ENCODE assay signal across 32 cellular contexts in the genomic region with DNA sequence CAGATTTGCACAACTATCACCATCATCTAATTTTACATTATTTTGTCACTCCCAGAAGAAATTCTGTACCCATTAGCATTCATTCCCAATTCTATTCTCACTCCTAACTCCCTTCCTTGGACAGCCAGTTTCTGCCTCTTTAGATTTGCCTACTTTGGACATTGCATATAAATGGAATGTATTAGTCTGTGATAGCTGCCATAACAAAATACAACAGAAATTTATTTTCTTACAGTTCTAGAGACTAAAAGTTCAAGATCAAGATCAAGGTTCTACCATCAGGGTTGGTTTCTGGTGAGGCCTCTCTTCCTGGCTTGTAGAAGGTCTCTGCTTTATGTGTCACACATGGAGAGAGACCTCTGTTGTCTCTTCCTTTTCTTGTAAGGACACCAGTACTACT.
DNase-seq lines count a peak whose midpoint lies in the region; ATAC-seq, FAIRE-seq and TF ChIP-seq lines count a peak whose summit lies in the region.
"Had no signal": no experiment of that assay in that cellular context is flagged by ENCODE, and none has a peak within 500 bp of the region (broad histone marks: within the 10 kb centered on the region; RNA-seq: fewer than 3 reads in every experiment).

No MANE protein-coding gene starts in this region.

- TF ChIP-seq POLR2A in HepG2 (IDR thresholded peaks at IDR 0.05; ENCODE audit: insufficient read depth in 1 of 2, low read depth in 2 of 2, low read length in 2 of 2) (no peak), right lobe of liver (IDR thresholded peaks at IDR 0.05) (no peak), K562 (conservative IDR thresholded peaks at IDR 0.05) (no peak)

- no peak for DNase-seq in HepG2 (ENCODE audit: low spot score)
- no peak for DNase-seq in right lobe of liver
- no peak for DNase-seq in K562 (ENCODE audit: extremely low read depth in 1 of 4, low spot score in 3 of 4)
- DNase-seq in NCI-H2029 treated with DMSO at 0.1 percent for 48 hours (lab: John Stamatoyannopoulos, UW): no peak
- DNase-seq in NK-92 treated with Interleukin-12 subunit alpha and Interleukin-12 subunit beta, amount 100 ng/mL, for 24 hours (lab: John Stamatoyannopoulos, UW): no peak
- DNase-seq: 8988T; ACHN; AML-193; BE2C; C1 segment of cervical spinal cord; Caco-2; Calu3; CD4-positive, alpha-beta memory T cell; CD4-positive, alpha-beta T cell; CD4-positive, CD25-positive, alpha-beta regulatory T cell; CD8-positive, alpha-beta memory T cell; CD8-positive, alpha-beta T cell; COR-L47; DMS 273 treated with DMSO at 0.1 percent for 48 hours; DMS153; DMS53; DMS79; DMS79 treated with DMSO at 0.1 percent for 48 hours; DND-41; EL had no signal

- in situ Hi-C loops in HepG2 (cut with HindIII; ENCODE audit: extremely low pct_ligation_motif_present, low pct_unique_long_range_greater_than_20kb): no loop called here
- in situ Hi-C loops in K562 (cut with MboI): no loop called here

- H3K4me1 ChIP-seq in HepG2 (ENCODE audit: insufficient read depth, low read length): no peaks in the 10 kb centered on the region
- H3K4me1 ChIP-seq in right lobe of liver: no peaks in the 10 kb centered on the region
- H3K4me1 ChIP-seq in K562 (replicated peaks in 1 of 2; ENCODE audit: control insufficient read depth in 2 of 2, insufficient read depth in 2 of 2, low read length in 2 of 2): no peaks in the 10 kb centered on the region
- H3K4me1 ChIP-seq: A549, BE2C, BLaER1, Caco-2 had no signal

- H3K27me3 ChIP-seq in HepG2 (ENCODE audit: control insufficient read depth in 1 of 2, insufficient read depth in 2 of 2, low read length in 2 of 2): no peaks in the 10 kb centered on the region
- H3K27me3 ChIP-seq in right lobe of liver: no peaks in the 10 kb centered on the region
- H3K27me3 ChIP-seq in K562 (ENCODE audit: control insufficient read depth in 2 of 2, insufficient read depth in 2 of 2, low read length in 2 of 2): no peaks in the 10 kb centered on the region
- H3K27me3 ChIP-seq: BE2C; BLaER1; BLaER1 treated with 17β-estradiol and CSF1 and Interleukin-3, amounts not matched to agents 10 nM and 100 nM had no signal

- CTCF ChIA-PET in HepG2 (lab: Yijun Ruan, JAX; ENCODE audit: low intra/inter-chr PET ratio, low total read pairs): no interaction called here
- CTCF ChIA-PET in K562 (lab: Yijun Ruan, JAX; ENCODE audit: low intra/inter-chr PET ratio): no interaction called here

- H2AFZ ChIP-seq in HepG2 (ENCODE audit: low read length) (no peak overlapping the region), K562 (ENCODE audit: low read depth, low read length) (no peak overlapping the region)

- TF ChIP-seq RAD21 in HepG2 (CRISPR knock-in tag; IDR thresholded peaks at IDR 0.05): no peak
- TF ChIP-seq RAD21 in K562 (CRISPR knock-in tag; conservative IDR thresholded peaks at IDR 0.05 in 1 of 2, IDR thresholded peaks at IDR 0.05 in 1 of 2): no peak

- no peaks in the 10 kb centered on the region for H3K9me1 ChIP-seq in K562 (ENCODE audit: control insufficient read depth, insufficient read depth, low read length)

- H3K4me3 ChIP-seq in HepG2 (replicated peaks in 1 of 3; ENCODE audit: insufficient read depth in 1 of 3, low read depth in 2 of 3, low read length in 3 of 3) (no peak overlapping the region), right lobe of liver (no peak overlapping the region), K562 (no peak overlapping the region)
- H3K4me3 ChIP-seq: A549; BLaER1; BLaER1 treated with 17β-estradiol and CSF1 and Interleukin-3, amounts not matched to agents 10 nM and 100 nM had no signal

- H3K36me3 ChIP-seq in HepG2 (replicated peaks in 1 of 2; ENCODE audit: control insufficient read depth in 1 of 2, insufficient read depth in 2 of 2, low read length in 2 of 2) (no peaks in the 10 kb centered on the region), right lobe of liver (peaks cover 0 to 5% (median 2%) of the 10 kb centered on the region in 4 donors), K562 (ENCODE audit: control insufficient read depth, insufficient read depth, low read length) (peaks cover 14% of the 10 kb centered on the region; the same call in 2 of the 3 replicates)
- H3K36me3 ChIP-seq: BE2C had no signal

- intact Hi-C loops in HepG2 (cut with micrococcal nuclease; ENCODE audit: unreplicated experiment): no loop called here
- intact Hi-C loops in right lobe of liver (cut with DNase I): no loop called here
- intact Hi-C loops in K562 (cut with micrococcal nuclease): no loop called here

- H3K79me2 ChIP-seq in HepG2 (ENCODE audit: insufficient read depth, low read length): no peaks in the 10 kb centered on the region
- no peaks in the 10 kb centered on the region for H3K79me2 ChIP-seq in K562 (ENCODE audit: control insufficient read depth, insufficient read depth, low read length)

- H3K9ac ChIP-seq in HepG2 (ENCODE audit: insufficient read depth, low read depth, low read length): no peak overlapping the region
- no peak overlapping the region for H3K9ac ChIP-seq in K562 (ENCODE audit: insufficient read depth in 1 of 2, low read depth in 2 of 2, low read length in 2 of 2)
- H3K9ac ChIP-seq: BLaER1; BLaER1 treated with 17β-estradiol and CSF1 and Interleukin-3, amounts not matched to agents 10 nM and 100 nM had no signal

- BruUV-seq in HepG2 (replicated peaks; lab: Mats Ljungman, UMichigan) (no TSS peak), K562 (replicated peaks; lab: Mats Ljungman, UMichigan) (no TSS peak)

- FAIRE-seq in HepG2 (lab: Jason Lieb, UNC) (no peak), K562 (lab: Jason Lieb, UNC) (no peak)
- FAIRE-seq: A204.1, A549 had no signal

- POLR2A ChIA-PET in HepG2 (lab: Yijun Ruan, JAX): no interaction called here
- POLR2A ChIA-PET in K562 (lab: Yijun Ruan, JAX): no interaction called here

- no peak overlapping the region for H3K27ac ChIP-seq in HepG2 (ENCODE audit: extremely low read length, insufficient read depth, low read length)
- no peak overlapping the region for H3K27ac ChIP-seq in right lobe of liver
- H3K27ac ChIP-seq in VCaP: peak overlapping the region; percentile 50
- no peak overlapping the region for H3K27ac ChIP-seq in K562 (ENCODE audit: extremely low read depth, low read depth, low read length)
- H3K27ac ChIP-seq: 22Rv1; A549; BLaER1; BLaER1 treated with 17β-estradiol and CSF1 and Interleukin-3, amounts not matched to agents 10 nM and 100 nM; C4-2B had no signal

- no peak overlapping the region for H3K4me2 ChIP-seq in HepG2 (ENCODE audit: low read depth, low read length)
- no peak overlapping the region for H3K4me2 ChIP-seq in K562 (ENCODE audit: insufficient read depth, low read length)
- H3K4me2 ChIP-seq: A549; BLaER1; BLaER1 treated with 17β-estradiol and CSF1 and Interleukin-3, amounts not matched to agents 10 nM and 100 nM had no signal

- no peaks in the 10 kb centered on the region for H4K20me1 ChIP-seq in HepG2 (ENCODE audit: insufficient read depth, low read length)
- no peaks in the 10 kb centered on the region for H4K20me1 ChIP-seq in K562 (replicated peaks; ENCODE audit: control insufficient read depth, insufficient read depth, low read length)
- H4K20me1 ChIP-seq: BLaER1; BLaER1 treated with 17β-estradiol and CSF1 and Interleukin-3, amounts not matched to agents 10 nM and 100 nM had no signal

- TF ChIP-seq CTCF in HepG2 (CRISPR knock-in tag; IDR thresholded peaks at IDR 0.05) (no peak), right lobe of liver (IDR thresholded peaks at IDR 0.05) (no peak), VCaP (conservative IDR thresholded peaks at IDR 0.05) (no peak), K562 (IDR thresholded peaks at IDR 0.05 in 2 of 3, conservative IDR thresholded peaks at IDR 0.05 in 1 of 3; ENCODE audit: insufficient read depth in 2 of 3, low read depth in 1 of 3, low read length in 3 of 3) (no peak)

- TF ChIP-seq EP300 in HepG2 (IDR thresholded peaks at IDR 0.05; ENCODE audit: low read depth in 2 of 2, low read length in 2 of 2) (no peak), HepG2 (CRISPR knock-in tag; IDR thresholded peaks at IDR 0.05; ENCODE audit: borderline replicate concordance) (no peak), K562 (IDR thresholded peaks at IDR 0.05; ENCODE audit: low read length) (no peak)

- no peaks in the 10 kb centered on the region for H3K9me3 ChIP-seq in HepG2 (ENCODE audit: low read length)
- H3K9me3 ChIP-seq in right lobe of liver: no peaks in the 10 kb centered on the region
- peaks cover 1% of the 10 kb centered on the region; the same call in 1 of the 2 replicates for H3K9me3 ChIP-seq in K562 (replicated peaks; ENCODE audit: control insufficient read depth, insufficient read depth, low read depth, low read length)
- H3K9me3 ChIP-seq: BE2C, Caco-2 had no signal

- ATAC-seq in HepG2 (no peak), right lobe of liver (no peak), K562 (no peak)
- ATAC-seq: A549; CD8-positive, alpha-beta T cell had no signal

TF ChIP-seq in HepG2, 621 proteins besides CTCF, POLR2A, EP300 and RAD21 (continues in another document):
- TF ChIP-seq, protein P1, sequence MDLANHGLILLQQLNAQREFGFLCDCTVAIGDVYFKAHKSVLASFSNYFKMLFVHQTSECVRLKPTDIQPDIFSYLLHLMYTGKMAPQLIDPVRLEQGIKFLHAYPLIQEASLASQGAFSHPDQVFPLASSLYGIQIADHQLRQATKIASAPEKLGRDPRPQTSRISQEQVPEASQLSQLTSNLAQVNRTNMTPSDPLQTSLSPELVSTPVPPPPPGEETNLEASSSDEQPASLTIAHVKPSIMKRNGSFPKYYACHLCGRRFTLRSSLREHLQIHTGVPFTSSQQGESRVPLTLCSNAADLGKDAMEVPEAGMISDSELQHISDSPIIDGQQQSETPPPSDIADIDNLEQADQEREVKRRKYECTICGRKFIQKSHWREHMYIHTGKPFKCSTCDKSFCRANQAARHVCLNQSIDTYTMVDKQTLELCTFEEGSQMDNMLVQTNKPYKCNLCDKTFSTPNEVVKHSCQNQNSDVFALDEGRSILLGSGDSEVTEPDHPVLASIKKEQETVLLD (CRISPR knock-in tag; IDR thresholded peaks at IDR 0.05; ENCODE audit: low read depth): no peak

TF ChIP-seq in K562, 482 proteins besides CTCF, POLR2A, EP300 and RAD21:
- TF ChIP-seq ZNF12 (CRISPR knock-in tag; IDR thresholded peaks at IDR 0.05) (peak; percentile 88; the same call in 1 of the 2 replicates), RFX5 (IDR thresholded peaks at IDR 0.05; ENCODE audit: low read depth, low read length) (no peak)
